Comparison of ENCODE assay signal across 8 cellular contexts in the genomic region with DNA sequence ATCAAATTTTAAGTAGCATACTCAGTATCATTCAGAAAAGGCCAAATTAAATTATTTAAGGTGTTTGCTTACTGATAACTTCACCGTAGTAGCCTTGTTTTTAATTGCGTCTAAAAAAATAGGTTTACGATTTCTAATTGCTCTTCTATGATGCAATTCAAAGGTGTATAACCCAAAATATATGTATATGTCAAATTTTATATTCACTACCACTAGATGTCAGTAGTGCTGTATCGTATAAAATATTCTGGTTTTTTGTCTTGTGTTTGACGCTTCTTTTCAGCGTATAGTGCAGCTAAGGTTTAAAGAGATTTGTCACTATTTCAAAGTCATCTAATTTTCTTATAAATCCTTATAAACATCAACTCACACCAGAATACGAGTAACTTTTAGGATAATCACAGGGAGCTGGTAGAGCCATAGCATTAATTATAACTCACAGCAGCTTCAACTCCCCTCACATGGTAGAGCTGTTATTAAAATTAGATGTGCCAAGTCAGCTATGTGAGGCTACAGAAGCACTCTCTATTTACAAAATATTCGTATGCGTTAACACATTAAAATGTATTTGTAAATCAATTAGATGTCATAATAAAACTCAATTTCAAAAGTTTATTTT. TPM values are rescaled to one million over a fixed set of nuclear protein-coding genes. Genes with fewer than 3 reads are reported as not detected.
DNase-seq lines count a peak whose midpoint lies in the region; ATAC-seq, FAIRE-seq and TF ChIP-seq lines count a peak whose summit lies in the region.

No MANE protein-coding gene starts in this region.

- ATAC-seq in PC-3 (no peak), HG03025 (IDR thresholded peaks at IDR 0.05; ENCODE audit: low FRiP score, unreplicated experiment) (no peak)

- peak; percentile 35 for FAIRE-seq in D721Med (lab: Jason Lieb, UNC)

- H3K9ac ChIP-seq in PC-3 (ENCODE audit: low read length) = peak overlapping the region; percentile 94; the same call in 1 of the 2 replicates
- no peak overlapping the region for H3K9ac ChIP-seq in parathyroid adenoma

- DNase-seq in D721Med (ENCODE audit: insufficient read length, low spot score) (no peak), PC-3 (peak; percentile 84), epithelial cell of proximal tubule (ENCODE audit: low read depth) (no peak), T1000 (lab: John Stamatoyannopoulos, UW) (no peak), HuH-7 (ENCODE audit: low spot score) (no peak)

- POLR2A ChIA-PET in PC-3 (lab: Charles Lee; ENCODE audit: unreplicated experiment) = interaction anchor here (0.5 to 0.7 kb wide), 4 partner anchors 14 to 259 kb away, joined by 3 to 6 read pairs (median 4); no protein-coding TSS in a partner anchor

- H3K27me3 ChIP-seq in PC-3 (ENCODE audit: low read length) (no peaks in the 10 kb centered on the region), parathyroid adenoma (ENCODE audit: control insufficient read depth, insufficient read depth, low read length) (no peaks in the 10 kb centered on the region)

- TF ChIP-seq EP300 in Ishikawa (IDR thresholded peaks at IDR 0.05; ENCODE audit: borderline replicate concordance) = no peak

- H3K27ac ChIP-seq in PC-3 (ENCODE audit: low read length) (no peak overlapping the region), parathyroid adenoma (no peak overlapping the region)

- H2AFZ ChIP-seq in PC-3 (ENCODE audit: low read length) (no peak overlapping the region), parathyroid adenoma (no peak overlapping the region)

- TF ChIP-seq RAD21 in Ishikawa (IDR thresholded peaks at IDR 0.05; ENCODE audit: low read depth) = peak; percentile 58

- H3K9me3 ChIP-seq in PC-3 (ENCODE audit: low read length) (no peaks in the 10 kb centered on the region), parathyroid adenoma (ENCODE audit: control insufficient read depth, low read length) (no peaks in the 10 kb centered on the region)

- no peaks in the 10 kb centered on the region for H3F3A ChIP-seq in PC-3 (ENCODE audit: low read length, unreplicated experiment)

- H3K36me3 ChIP-seq in PC-3 (ENCODE audit: low read depth, low read length) = peaks cover 52% of the 10 kb centered on the region
- H3K36me3 ChIP-seq in parathyroid adenoma (ENCODE audit: control insufficient read depth, insufficient read depth, low read length) = no peaks in the 10 kb centered on the region

- peaks cover 47% of the 10 kb centered on the region for H4K20me1 ChIP-seq in PC-3 (ENCODE audit: low read length)

- H3K4me1 ChIP-seq in PC-3 (ENCODE audit: insufficient read depth, low read length) = peaks cover 34% of the 10 kb centered on the region
- H3K4me1 ChIP-seq in parathyroid adenoma = no peaks in the 10 kb centered on the region

- peaks cover 97% of the 10 kb centered on the region for H3K79me2 ChIP-seq in PC-3 (ENCODE audit: low read length)
- H3K79me2 ChIP-seq in parathyroid adenoma = peaks cover 13% of the 10 kb centered on the region

- TF ChIP-seq CTCF in D721Med (IDR thresholded peaks at IDR 0.05; ENCODE audit: insufficient read depth, missing control alignments) (peak; percentile 61), PC-3 (conservative IDR thresholded peaks at IDR 0.05; ENCODE audit: low read depth, low read length) (peak; percentile 78), epithelial cell of proximal tubule (conservative IDR thresholded peaks at IDR 0.05; ENCODE audit: low read depth, low read length) (peak; percentile 54), parathyroid adenoma (IDR thresholded peaks at IDR 0.05) (peak; percentile 70)

- H3K4me2 ChIP-seq in PC-3 (ENCODE audit: low read length) = peak overlapping the region; percentile 91
- no peak overlapping the region for H3K4me2 ChIP-seq in parathyroid adenoma (ENCODE audit: low read length)

- H3K4me3 ChIP-seq in PC-3 (ENCODE audit: low read length) (peak overlapping the region; percentile 79), epithelial cell of proximal tubule (ENCODE audit: low read depth, low read length) (peak overlapping the region; percentile 2), parathyroid adenoma (ENCODE audit: low read depth, low read length) (no peak overlapping the region)

- CTCF ChIA-PET in PC-3 (lab: Charles Lee) = interaction anchor here (0.6 to 3.2 kb wide), 5 partner anchors 102 to 217 kb away, joined by 3 to 57 read pairs (median 4); no protein-coding TSS in a partner anchor

- H3K9me2 ChIP-seq in PC-3 (replicated peaks; ENCODE audit: low read length) = no peaks in the 10 kb centered on the region

- BruUV-seq in PC-3 (replicated peaks; lab: Mats Ljungman, UMichigan) = no TSS peak

- intact Hi-C loops in PC-3 (cut with micrococcal nuclease) = loop anchor here (1.0 to 10.0 kb wide), 6 partner anchors 30 to 528 kb away; a partner anchor contains a TSS

TF ChIP-seq in Ishikawa, 13 proteins besides CTCF, POLR2A, EP300 and RAD21:
- TF ChIP-seq TCF12 (IDR thresholded peaks at IDR 0.05; ENCODE audit: low read depth) (no peak), CEBPB (IDR thresholded peaks at IDR 0.05) (peak; percentile 59), CREB1 (IDR thresholded peaks at IDR 0.05; ENCODE audit: low read depth) (no peak)

RNA-seq across cellular contexts. Expression of a gene that starts 3.5 kb away (rescaled TPM):
- total RNA-seq in PC-3 (2014; rRNA removed) (213 and 284 TPM in 2 replicates), epithelial cell of proximal tubule (112 and 137 TPM in 2 replicates)
